ENCODE assay signal across 36 cellular contexts in the genomic region with DNA sequence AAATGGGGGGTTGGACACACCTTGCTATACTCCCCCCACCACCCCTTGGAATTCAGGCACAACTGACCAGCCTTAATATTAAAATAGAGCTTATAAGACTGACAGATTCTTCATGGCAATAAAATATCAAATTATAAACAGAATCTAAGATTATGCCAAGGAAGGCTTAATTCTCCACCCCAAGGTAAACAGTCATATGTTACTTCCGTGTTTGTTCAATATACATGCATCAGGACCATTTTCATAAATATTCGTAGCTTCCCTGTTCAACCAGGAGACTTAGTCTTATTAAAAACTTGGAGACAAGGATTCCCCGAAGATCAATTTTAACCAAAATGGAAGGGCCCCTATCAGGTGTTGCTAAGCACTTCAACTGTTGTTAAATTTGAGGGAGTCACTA.
"Had no signal": no experiment of that assay in that cellular context is flagged by ENCODE, and none has a peak within 500 bp of the region (broad histone marks: within the 10 kb centered on the region; RNA-seq: fewer than 3 reads in every experiment).

No MANE protein-coding gene starts in this region.

- H3K4me1 Mint-ChIP-seq: activated B cell treated with CpG ODN at 0.5 μM for 24 hours; activated CD4-positive, alpha-beta T cell treated with anti-CD3 and anti-CD28 coated beads, Interleukin-2, amount 10 ng/mL, durations not matched to agents 24 days and 14 days; activated naive CD4-positive, alpha-beta T cell treated with anti-CD3 and anti-CD28 coated beads, Interleukin-2, amount 50 U/mL, for 24 hours; activated naive CD8-positive, alpha-beta T cell treated with anti-CD3 and anti-CD28 coated beads, Interleukin-2, amount 10 ng/mL, durations not matched to agents 7 days and 5 days; activated naive CD8-positive, alpha-beta T cell treated with anti-CD3 and anti-CD28 coated beads, Interleukin-2, amount 50 U/mL, for 24 hours; activated T-helper 17 cell treated with anti-CD3 and anti-CD28 coated beads, Interleukin-2, amount 50 U/mL, for 72 hours; central memory CD8-positive, alpha-beta T cell had no signal

- H3K4me3 Mint-ChIP-seq: activated B cell treated with CpG ODN at 0.5 μM for 24 hours; activated CD4-positive, alpha-beta memory T cell treated with anti-CD3 and anti-CD28 coated beads for 36 hours; activated CD4-positive, alpha-beta T cell treated with anti-CD3 and anti-CD28 coated beads, Interleukin-2, amount 10 ng/mL, durations not matched to agents 24 days and 14 days; activated CD8-positive, alpha-beta T cell treated with anti-CD3 and anti-CD28 coated beads for 36 hours; activated naive CD4-positive, alpha-beta T cell treated with anti-CD3 and anti-CD28 coated beads for 36 hours; activated naive CD4-positive, alpha-beta T cell treated with anti-CD3 and anti-CD28 coated beads, Interleukin-2, amount 50 U/mL, for 24 hours; activated naive CD8-positive, alpha-beta T cell; activated naive CD8-positive, alpha-beta T cell treated with anti-CD3 and anti-CD28 coated beads, Interleukin-2, amount 10 ng/mL, durations not matched to agents 7 days and 5 days; activated naive CD8-positive, alpha-beta T cell treated with anti-CD3 and anti-CD28 coated beads, Interleukin-2, amount 50 U/mL, for 24 hours; activated T-cell treated with anti-CD3 and anti-CD28 coated beads, Interleukin-2, amount 50 U/mL, for 4 hours; activated T-cell treated with anti-CD3 and anti-CD28 coated beads, Interleukin-2, amount 50 U/mL, for 72 hours; activated T-helper 1 cell treated with anti-CD3 and anti-CD28 coated beads, Interleukin-12 subunit alpha, Interleukin-12 subunit beta, Interleukin-2, Interleukin-4 antibody, amounts not matched to agents 30 ng/mL and 10 ng/mL and 1 ng/mL, durations not matched to agents 14 hours and 24 hours and 36 hours; activated T-helper 17 cell treated with anti-CD3 and anti-CD28 coated beads, Interleukin-2, amount 50 U/mL, for 72 hours; brain; central memory CD8-positive, alpha-beta T cell; T-helper 1 cell treated with Interleukin-12 subunit alpha and Interleukin-12 subunit beta and Interleukin-4 antibody, amounts not matched to agents 30 μg/mL and 1 μg/mL, for 36 hours; T-helper 2 cell treated with Interferon-gamma antibody and Interleukin-4, amounts not matched to agents 5 μg/mL and 100 μg/mL, for 36 hours had no signal

- H3K4me1 ChIP-seq: ascending aorta had no signal

- H3K27me3 ChIP-seq: ascending aorta had no signal

- H3K9me3 Mint-ChIP-seq: activated B cell treated with CpG ODN at 0.5 μM for 24 hours; activated CD4-positive, alpha-beta memory T cell treated with anti-CD3 and anti-CD28 coated beads for 36 hours; activated CD4-positive, alpha-beta T cell treated with anti-CD3 and anti-CD28 coated beads, Interleukin-2, amount 10 ng/mL, durations not matched to agents 24 days and 14 days; activated CD8-positive, alpha-beta T cell treated with anti-CD3 and anti-CD28 coated beads for 36 hours; activated naive CD4-positive, alpha-beta T cell treated with anti-CD3 and anti-CD28 coated beads for 36 hours; activated naive CD4-positive, alpha-beta T cell treated with anti-CD3 and anti-CD28 coated beads, Interleukin-2, amount 50 U/mL, for 24 hours; activated naive CD8-positive, alpha-beta T cell treated with anti-CD3 and anti-CD28 coated beads, Interleukin-2, amount 10 ng/mL, durations not matched to agents 7 days and 5 days; activated naive CD8-positive, alpha-beta T cell treated with anti-CD3 and anti-CD28 coated beads, Interleukin-2, amount 50 U/mL, for 24 hours; activated T-cell treated with anti-CD3 and anti-CD28 coated beads, Interleukin-2, amount 50 U/mL, for 4 hours; activated T-cell treated with anti-CD3 and anti-CD28 coated beads, Interleukin-2, amount 50 U/mL, for 72 hours; activated T-helper 1 cell treated with anti-CD3 and anti-CD28 coated beads, Interleukin-12 subunit alpha, Interleukin-12 subunit beta, Interleukin-2, Interleukin-4 antibody, amounts not matched to agents 30 ng/mL and 10 ng/mL and 1 ng/mL, durations not matched to agents 14 hours and 24 hours and 36 hours; activated T-helper 17 cell treated with anti-CD3 and anti-CD28 coated beads, Interleukin-2, amount 50 U/mL, for 72 hours; central memory CD8-positive, alpha-beta T cell; T-helper 1 cell treated with Interleukin-12 subunit alpha and Interleukin-12 subunit beta and Interleukin-4 antibody, amounts not matched to agents 30 μg/mL and 1 μg/mL, for 36 hours; T-helper 2 cell treated with Interferon-gamma antibody and Interleukin-4, amounts not matched to agents 5 μg/mL and 100 μg/mL, for 36 hours had no signal

- H3K27ac Mint-ChIP-seq: activated B cell treated with CpG ODN at 0.5 μM for 24 hours; activated CD4-positive, alpha-beta memory T cell treated with anti-CD3 and anti-CD28 coated beads for 36 hours; activated CD4-positive, alpha-beta T cell treated with anti-CD3 and anti-CD28 coated beads, Interleukin-2, amount 10 ng/mL, durations not matched to agents 24 days and 14 days; activated CD8-positive, alpha-beta T cell treated with anti-CD3 and anti-CD28 coated beads for 36 hours; activated naive CD4-positive, alpha-beta T cell treated with anti-CD3 and anti-CD28 coated beads for 36 hours; activated naive CD4-positive, alpha-beta T cell treated with anti-CD3 and anti-CD28 coated beads, Interleukin-2, amount 50 U/mL, for 24 hours; activated naive CD8-positive, alpha-beta T cell; activated naive CD8-positive, alpha-beta T cell treated with anti-CD3 and anti-CD28 coated beads, Interleukin-2, amount 10 ng/mL, durations not matched to agents 7 days and 5 days; activated naive CD8-positive, alpha-beta T cell treated with anti-CD3 and anti-CD28 coated beads, Interleukin-2, amount 50 U/mL, for 24 hours; activated T-cell treated with anti-CD3 and anti-CD28 coated beads, Interleukin-2, amount 50 U/mL, for 72 hours; activated T-helper 1 cell treated with anti-CD3 and anti-CD28 coated beads, Interleukin-12 subunit alpha, Interleukin-12 subunit beta, Interleukin-2, Interleukin-4 antibody, amounts not matched to agents 30 ng/mL and 10 ng/mL and 1 ng/mL, durations not matched to agents 14 hours and 24 hours and 36 hours; activated T-helper 17 cell treated with anti-CD3 and anti-CD28 coated beads, Interleukin-2, amount 50 U/mL, for 72 hours; brain; T-helper 1 cell treated with Interleukin-12 subunit alpha and Interleukin-12 subunit beta and Interleukin-4 antibody, amounts not matched to agents 30 μg/mL and 1 μg/mL, for 36 hours; T-helper 2 cell treated with Interferon-gamma antibody and Interleukin-4, amounts not matched to agents 5 μg/mL and 100 μg/mL, for 36 hours had no signal

- H3K36me3 Mint-ChIP-seq: activated CD4-positive, alpha-beta memory T cell treated with anti-CD3 and anti-CD28 coated beads for 36 hours; activated naive CD4-positive, alpha-beta T cell treated with anti-CD3 and anti-CD28 coated beads, Interleukin-2, amount 50 U/mL, for 24 hours; activated naive CD8-positive, alpha-beta T cell; activated naive CD8-positive, alpha-beta T cell treated with anti-CD3 and anti-CD28 coated beads, Interleukin-2, amount 10 ng/mL, durations not matched to agents 7 days and 5 days; brain had no signal

- H3K27ac ChIP-seq: ascending aorta, cardiac muscle cell, VCaP had no signal

- H3K36me3 ChIP-seq: ascending aorta, cardiac muscle cell had no signal

- H3K4me3 ChIP-seq: ascending aorta, cardiac muscle cell had no signal

- DNase-seq: activated B cell treated with CpG ODN at 0.5 μM for 24 hours; activated CD4-positive, alpha-beta memory T cell treated with anti-CD3 and anti-CD28 coated beads for 36 hours; activated CD4-positive, alpha-beta T cell treated with anti-CD3 and anti-CD28 coated beads for 4 hours; activated CD4-positive, alpha-beta T cell treated with anti-CD3 and anti-CD28 coated beads, Interleukin-2, amount 10 ng/mL, durations not matched to agents 24 days and 14 days; activated CD4-positive, alpha-beta T cell treated with anti-CD3 and anti-CD28 coated beads, Interleukin-2, amount 50 U/mL, for 1 hour; activated CD4-positive, alpha-beta T cell treated with anti-CD3 and anti-CD28 coated beads, Interleukin-2, amount 50 U/mL, for 4 hours; activated CD4-positive, CD25-positive, alpha-beta regulatory T cell treated with anti-CD3 and anti-CD28 coated beads, Interleukin-2, amount 50 U/mL, for 72 hours; activated CD8-positive, alpha-beta memory T cell treated with anti-CD3 and anti-CD28 coated beads, Interleukin-2, amount 50 U/mL, for 4 hours; activated CD8-positive, alpha-beta T cell treated with anti-CD3 and anti-CD28 coated beads for 36 hours; activated effector memory CD4-positive, alpha-beta T cell treated with anti-CD3 and anti-CD28 coated beads, Interleukin-2, amount 50 U/mL, for 16 hours; activated gamma-delta T cell treated with Interleukin-2 at 50 U/mL for 16 hours; activated naive CD4-positive, alpha-beta T cell; activated naive CD4-positive, alpha-beta T cell treated with anti-CD3 and anti-CD28 coated beads for 36 hours; activated naive CD8-positive, alpha-beta T cell treated with anti-CD3 and anti-CD28 coated beads, Interleukin-2, amount 10 ng/mL, durations not matched to agents 7 days and 5 days; activated naive CD8-positive, alpha-beta T cell treated with anti-CD3 and anti-CD28 coated beads, Interleukin-2, amount 50 U/mL, for 24 hours; activated T-cell treated with anti-CD3 and anti-CD28 coated beads for 4 hours; activated T-cell treated with anti-CD3 and anti-CD28 coated beads, Interleukin-2, amount 50 U/mL, for 1 hour; activated T-cell treated with anti-CD3 and anti-CD28 coated beads, Interleukin-2, amount 50 U/mL, for 4 hours; activated T-cell treated with anti-CD3 and anti-CD28 coated beads, Interleukin-2, amount 50 U/mL, for 72 hours; amygdala; anterior cingulate cortex; caudate nucleus; cerebellar nuclear complex; T-helper 2 cell; T-helper 9 cell had no signal
